8 cellular contexts compared by ENCODE assay signal in the genomic region with DNA sequence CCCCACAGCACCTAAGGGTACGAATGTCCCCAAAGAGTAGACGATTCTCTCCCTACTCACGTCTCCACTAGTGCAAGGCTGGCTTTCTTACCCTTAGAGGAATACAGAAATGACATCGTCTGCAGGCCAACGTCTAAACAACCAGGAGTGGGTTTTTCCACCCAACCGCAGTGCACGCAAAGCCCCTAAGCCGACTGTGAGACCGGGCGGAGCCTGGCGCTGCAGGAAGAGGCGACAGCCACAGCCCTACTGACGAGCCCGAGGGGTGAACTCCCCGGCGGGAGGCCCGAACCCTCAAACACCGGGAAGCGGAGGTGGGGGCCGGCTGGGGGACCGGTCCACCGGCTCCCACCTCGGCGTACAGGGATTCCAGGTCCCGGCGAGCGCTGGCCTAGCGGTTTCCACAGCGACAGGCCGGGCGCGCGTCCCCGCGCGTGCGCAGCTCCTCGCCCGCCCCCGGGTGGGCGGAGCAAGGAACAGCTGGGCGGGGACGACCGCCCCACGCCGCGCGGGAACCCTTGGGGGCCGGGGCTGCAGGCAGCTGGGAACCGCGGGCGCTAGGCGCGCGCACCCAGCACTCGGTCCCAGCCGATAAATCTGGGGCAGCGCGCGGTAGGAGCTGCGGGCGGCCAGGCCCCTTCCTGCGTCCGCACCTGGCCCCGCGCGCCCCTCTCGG. TPM values are rescaled to one million over a fixed set of nuclear protein-coding genes. Genes with fewer than 3 reads are reported as not detected.
DNase-seq lines count a peak whose midpoint lies in the region; ATAC-seq, FAIRE-seq and TF ChIP-seq lines count a peak whose summit lies in the region.

A gene with protein sequence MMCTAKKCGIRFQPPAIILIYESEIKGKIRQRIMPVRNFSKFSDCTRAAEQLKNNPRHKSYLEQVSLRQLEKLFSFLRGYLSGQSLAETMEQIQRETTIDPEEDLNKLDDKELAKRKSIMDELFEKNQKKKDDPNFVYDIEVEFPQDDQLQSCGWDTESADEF (minus strand): TSS at position 413 of the 676 bp plus-strand sequence. CDS start 3,593 bp downstream, outside the sequence.
Gene PIGX (plus strand): TSS at position 540 of the 676 bp plus-strand sequence.

- no peaks in the 10 kb centered on the region for H3K27me3 ChIP-seq in bronchial epithelial cell (ENCODE audit: control insufficient read depth, insufficient read depth, low read length)

- POLR2A ChIA-PET in AG04449 (lab: Yijun Ruan, JAX): interaction anchor here (0.9 to 1.6 kb wide), 2 partner anchors 28 to 155 kb away, joined by 4 to 9 read pairs; partner anchors contain the start of genes PAK2 and SENP5

- TF ChIP-seq CTCF in AG04449 (IDR thresholded peaks at IDR 0.05; ENCODE audit: insufficient read depth, low read length, missing control alignments) (no peak), WI38 (IDR thresholded peaks at IDR 0.05; ENCODE audit: low read depth, low read length) (no peak), bronchial epithelial cell (IDR thresholded peaks at IDR 0.05; ENCODE audit: insufficient read depth, low read length, severe bottlenecking) (no peak)

- ATAC-seq in GM18870 (IDR thresholded peaks at IDR 0.05; ENCODE audit: unreplicated experiment) (peak; percentile 52), HG03103 (IDR thresholded peaks at IDR 0.05; ENCODE audit: low read depth, unreplicated experiment) (peak; percentile 74)

- no peak for FAIRE-seq in bronchial epithelial cell (lab: Jason Lieb, UNC)

- no peaks in the 10 kb centered on the region for H3K36me3 ChIP-seq in bronchial epithelial cell (ENCODE audit: control insufficient read depth, insufficient read depth, low read length)

- peak within 1 kb of the TSS; percentile 92 for H3K4me3 ChIP-seq in AG04449 (ENCODE audit: low read depth, low read length)
- H3K4me3 ChIP-seq in WI38 (ENCODE audit: low read depth, low read length): peak within 1 kb of the TSS; percentile 81
- H3K4me3 ChIP-seq in bronchial epithelial cell (ENCODE audit: low read depth, low read length): peak within 1 kb of the TSS; percentile 69

- DNase-seq in AG04449 (ENCODE audit: low read depth, low spot score) (no peak), NCI-H2171 treated with DMSO at 0.1 percent for 48 hours (lab: John Stamatoyannopoulos, UW) (peak; percentile 80), bronchial epithelial cell (ENCODE audit: low read depth) (peak; percentile 53), iris pigment epithelial cell (ENCODE audit: low read depth) (peak; percentile 84)
- DNase-seq in stimulated activated CD4-positive, alpha-beta T cell treated with anti-CD3 and anti-CD28 coated beads, Interleukin-12 subunit alpha, Interleukin-12 subunit beta, amount 100 ng/mL, for 24 hours (ENCODE audit: low read depth in 2 of 2): peak; percentile 74 to 79

- CTCF ChIA-PET in AG04449 (lab: Yijun Ruan, JAX): interaction anchor here (0.8 to 1.7 kb wide), 3 partner anchors 11 to 26 kb away, joined by 3 to 8 read pairs (median 4); no protein-coding TSS in a partner anchor

RNA-seq across cellular contexts. Expression of the first gene that starts in this region (rescaled TPM):
- total RNA-seq in bronchial epithelial cell: 1.3 and 1.5 TPM in 2 replicates

RNA-seq across cellular contexts. Expression of gene PIGX, which starts in this region (rescaled TPM):
- total RNA-seq in bronchial epithelial cell: 22.4 and 26.2 TPM in 2 replicates
